1 cellular context compared by ENCODE assay signal in the genomic region with DNA sequence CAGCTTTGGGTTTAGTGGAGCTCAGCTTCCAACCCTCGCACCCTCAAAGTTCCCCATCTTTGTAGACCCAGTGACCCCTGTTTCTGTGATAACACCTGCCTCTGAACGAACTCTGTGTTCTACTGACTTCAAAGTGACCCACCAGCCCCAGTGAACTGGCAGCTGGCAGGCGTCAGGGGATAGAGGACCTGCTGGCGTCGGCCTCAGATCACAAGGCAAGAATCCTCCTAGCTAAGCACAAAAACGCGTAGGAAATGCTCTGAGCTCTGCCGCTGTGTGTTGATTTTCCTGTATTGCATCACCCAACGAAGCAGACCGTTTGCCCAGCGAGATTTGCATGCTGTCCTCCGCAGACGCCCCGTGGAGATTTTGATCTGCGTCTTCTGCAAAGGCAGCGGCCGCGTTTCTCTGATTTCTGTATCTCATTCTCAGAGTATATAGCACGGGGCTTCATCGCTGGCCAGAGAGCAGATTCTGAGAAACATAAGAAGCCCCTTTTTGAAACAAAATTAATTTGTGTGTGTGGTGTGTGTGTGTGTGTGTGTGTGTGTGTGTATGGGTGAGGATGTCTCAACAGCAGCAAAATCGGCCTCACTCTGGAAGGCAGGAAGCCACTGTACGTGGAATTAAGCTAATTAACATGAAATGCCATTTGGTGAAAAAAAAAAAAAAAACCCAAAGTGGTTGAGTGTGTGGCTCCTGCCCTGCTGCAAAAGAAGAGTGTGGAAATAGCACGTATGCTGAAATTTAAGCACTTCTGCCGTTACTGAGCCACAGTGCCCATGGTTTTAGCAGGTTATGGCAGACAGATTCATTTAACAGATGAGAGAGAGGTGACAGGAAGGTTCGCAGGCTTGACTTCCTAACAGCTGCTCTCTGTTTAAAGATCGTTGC.
TF ChIP-seq lines count a peak whose summit lies in the region.

No MANE protein-coding gene starts in this region.

TF ChIP-seq in HepG2, 621 proteins besides CTCF, POLR2A, EP300 and RAD21 (continued from another document and continues in another):
- TF ChIP-seq, protein P1, sequence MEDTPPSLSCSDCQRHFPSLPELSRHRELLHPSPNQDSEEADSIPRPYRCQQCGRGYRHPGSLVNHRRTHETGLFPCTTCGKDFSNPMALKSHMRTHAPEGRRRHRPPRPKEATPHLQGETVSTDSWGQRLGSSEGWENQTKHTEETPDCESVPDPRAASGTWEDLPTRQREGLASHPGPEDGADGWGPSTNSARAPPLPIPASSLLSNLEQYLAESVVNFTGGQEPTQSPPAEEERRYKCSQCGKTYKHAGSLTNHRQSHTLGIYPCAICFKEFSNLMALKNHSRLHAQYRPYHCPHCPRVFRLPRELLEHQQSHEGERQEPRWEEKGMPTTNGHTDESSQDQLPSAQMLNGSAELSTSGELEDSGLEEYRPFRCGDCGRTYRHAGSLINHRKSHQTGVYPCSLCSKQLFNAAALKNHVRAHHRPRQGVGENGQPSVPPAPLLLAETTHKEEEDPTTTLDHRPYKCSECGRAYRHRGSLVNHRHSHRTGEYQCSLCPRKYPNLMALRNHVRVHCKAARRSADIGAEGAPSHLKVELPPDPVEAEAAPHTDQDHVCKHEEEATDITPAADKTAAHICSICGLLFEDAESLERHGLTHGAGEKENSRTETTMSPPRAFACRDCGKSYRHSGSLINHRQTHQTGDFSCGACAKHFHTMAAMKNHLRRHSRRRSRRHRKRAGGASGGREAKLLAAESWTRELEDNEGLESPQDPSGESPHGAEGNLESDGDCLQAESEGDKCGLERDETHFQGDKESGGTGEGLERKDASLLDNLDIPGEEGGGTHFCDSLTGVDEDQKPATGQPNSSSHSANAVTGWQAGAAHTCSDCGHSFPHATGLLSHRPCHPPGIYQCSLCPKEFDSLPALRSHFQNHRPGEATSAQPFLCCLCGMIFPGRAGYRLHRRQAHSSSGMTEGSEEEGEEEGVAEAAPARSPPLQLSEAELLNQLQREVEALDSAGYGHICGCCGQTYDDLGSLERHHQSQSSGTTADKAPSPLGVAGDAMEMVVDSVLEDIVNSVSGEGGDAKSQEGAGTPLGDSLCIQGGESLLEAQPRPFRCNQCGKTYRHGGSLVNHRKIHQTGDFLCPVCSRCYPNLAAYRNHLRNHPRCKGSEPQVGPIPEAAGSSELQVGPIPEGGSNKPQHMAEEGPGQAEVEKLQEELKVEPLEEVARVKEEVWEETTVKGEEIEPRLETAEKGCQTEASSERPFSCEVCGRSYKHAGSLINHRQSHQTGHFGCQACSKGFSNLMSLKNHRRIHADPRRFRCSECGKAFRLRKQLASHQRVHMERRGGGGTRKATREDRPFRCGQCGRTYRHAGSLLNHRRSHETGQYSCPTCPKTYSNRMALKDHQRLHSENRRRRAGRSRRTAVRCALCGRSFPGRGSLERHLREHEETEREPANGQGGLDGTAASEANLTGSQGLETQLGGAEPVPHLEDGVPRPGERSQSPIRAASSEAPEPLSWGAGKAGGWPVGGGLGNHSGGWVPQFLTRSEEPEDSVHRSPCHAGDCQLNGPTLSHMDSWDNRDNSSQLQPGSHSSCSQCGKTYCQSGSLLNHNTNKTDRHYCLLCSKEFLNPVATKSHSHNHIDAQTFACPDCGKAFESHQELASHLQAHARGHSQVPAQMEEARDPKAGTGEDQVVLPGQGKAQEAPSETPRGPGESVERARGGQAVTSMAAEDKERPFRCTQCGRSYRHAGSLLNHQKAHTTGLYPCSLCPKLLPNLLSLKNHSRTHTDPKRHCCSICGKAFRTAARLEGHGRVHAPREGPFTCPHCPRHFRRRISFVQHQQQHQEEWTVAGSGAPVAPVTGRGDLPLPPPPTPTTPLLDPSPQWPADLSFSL (CRISPR knock-in tag; IDR thresholded peaks at IDR 0.05), result peak; percentile 83
- TF ChIP-seq ZFP62 (CRISPR knock-in tag; IDR thresholded peaks at IDR 0.05), result no peak
- 0 out of 2 replicates have a peak, but pooled peaks have one; percentile 38 for TF ChIP-seq KDM4B (CRISPR knock-in tag; IDR thresholded peaks at IDR 0.05)
- no peak for TF ChIP-seq POGZ (CRISPR knock-in tag; IDR thresholded peaks at IDR 0.05)
- peak; percentile 24; the same call in 1 of the 2 replicates for TF ChIP-seq SMAD3 (CRISPR knock-in tag; IDR thresholded peaks at IDR 0.05)
- TF ChIP-seq, protein P2, sequence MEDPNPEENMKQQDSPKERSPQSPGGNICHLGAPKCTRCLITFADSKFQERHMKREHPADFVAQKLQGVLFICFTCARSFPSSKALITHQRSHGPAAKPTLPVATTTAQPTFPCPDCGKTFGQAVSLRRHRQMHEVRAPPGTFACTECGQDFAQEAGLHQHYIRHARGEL (CRISPR knock-in tag; IDR thresholded peaks at IDR 0.05), result no peak
- peak; percentile 85 for TF ChIP-seq HOXA3 (CRISPR knock-in tag; IDR thresholded peaks at IDR 0.05)
- TF ChIP-seq CAMTA2 (CRISPR knock-in tag; IDR thresholded peaks at IDR 0.05; ENCODE audit: borderline replicate concordance), result peak; percentile 48; the same call in 1 of the 2 replicates
- TF ChIP-seq ZNF883 (CRISPR knock-in tag; IDR thresholded peaks at IDR 0.05; ENCODE audit: not compliant biosample characterization), result no peak
- TF ChIP-seq, protein P3, sequence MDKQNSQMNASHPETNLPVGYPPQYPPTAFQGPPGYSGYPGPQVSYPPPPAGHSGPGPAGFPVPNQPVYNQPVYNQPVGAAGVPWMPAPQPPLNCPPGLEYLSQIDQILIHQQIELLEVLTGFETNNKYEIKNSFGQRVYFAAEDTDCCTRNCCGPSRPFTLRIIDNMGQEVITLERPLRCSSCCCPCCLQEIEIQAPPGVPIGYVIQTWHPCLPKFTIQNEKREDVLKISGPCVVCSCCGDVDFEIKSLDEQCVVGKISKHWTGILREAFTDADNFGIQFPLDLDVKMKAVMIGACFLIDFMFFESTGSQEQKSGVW (CRISPR knock-in tag; IDR thresholded peaks at IDR 0.05; ENCODE audit: borderline replicate concordance), result no peak
- TF ChIP-seq, protein P4, sequence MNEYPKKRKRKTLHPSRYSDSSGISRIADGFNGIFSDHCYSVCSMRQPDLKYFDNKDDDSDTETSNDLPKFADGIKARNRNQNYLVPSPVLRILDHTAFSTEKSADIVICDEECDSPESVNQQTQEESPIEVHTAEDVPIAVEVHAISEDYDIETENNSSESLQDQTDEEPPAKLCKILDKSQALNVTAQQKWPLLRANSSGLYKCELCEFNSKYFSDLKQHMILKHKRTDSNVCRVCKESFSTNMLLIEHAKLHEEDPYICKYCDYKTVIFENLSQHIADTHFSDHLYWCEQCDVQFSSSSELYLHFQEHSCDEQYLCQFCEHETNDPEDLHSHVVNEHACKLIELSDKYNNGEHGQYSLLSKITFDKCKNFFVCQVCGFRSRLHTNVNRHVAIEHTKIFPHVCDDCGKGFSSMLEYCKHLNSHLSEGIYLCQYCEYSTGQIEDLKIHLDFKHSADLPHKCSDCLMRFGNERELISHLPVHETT (CRISPR knock-in tag; conservative IDR thresholded peaks at IDR 0.05), result no peak
- TF ChIP-seq, protein P5, sequence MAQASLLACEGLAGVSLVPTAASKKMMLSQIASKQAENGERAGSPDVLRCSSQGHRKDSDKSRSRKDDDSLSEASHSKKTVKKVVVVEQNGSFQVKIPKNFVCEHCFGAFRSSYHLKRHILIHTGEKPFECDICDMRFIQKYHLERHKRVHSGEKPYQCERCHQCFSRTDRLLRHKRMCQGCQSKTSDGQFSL (CRISPR knock-in tag; IDR thresholded peaks at IDR 0.05), result no peak
- TF ChIP-seq, protein P6, sequence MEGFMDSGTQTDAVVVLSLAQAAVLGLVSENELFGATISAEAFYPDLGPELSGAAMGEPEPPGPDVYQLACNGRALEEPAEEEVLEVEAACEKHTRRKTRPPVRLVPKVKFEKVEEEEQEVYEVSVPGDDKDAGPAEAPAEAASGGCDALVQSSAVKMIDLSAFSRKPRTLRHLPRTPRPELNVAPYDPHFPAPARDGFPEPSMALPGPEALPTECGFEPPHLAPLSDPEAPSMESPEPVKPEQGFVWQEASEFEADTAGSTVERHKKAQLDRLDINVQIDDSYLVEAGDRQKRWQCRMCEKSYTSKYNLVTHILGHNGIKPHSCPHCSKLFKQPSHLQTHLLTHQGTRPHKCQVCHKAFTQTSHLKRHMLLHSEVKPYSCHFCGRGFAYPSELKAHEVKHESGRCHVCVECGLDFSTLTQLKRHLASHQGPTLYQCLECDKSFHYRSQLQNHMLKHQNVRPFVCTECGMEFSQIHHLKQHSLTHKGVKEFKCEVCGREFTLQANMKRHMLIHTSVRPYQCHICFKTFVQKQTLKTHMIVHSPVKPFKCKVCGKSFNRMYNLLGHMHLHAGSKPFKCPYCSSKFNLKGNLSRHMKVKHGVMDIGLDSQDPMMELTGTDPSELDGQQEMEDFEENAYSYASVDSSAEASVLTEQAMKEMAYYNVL (CRISPR knock-in tag; IDR thresholded peaks at IDR 0.05; ENCODE audit: borderline replicate concordance), result peak; percentile 60; the same call in 1 of the 2 replicates
- no peak for TF ChIP-seq NR2F1 (CRISPR knock-in tag; IDR thresholded peaks at IDR 0.05)
- TF ChIP-seq XRCC5 (optimal IDR thresholded peaks at IDR 0.05; ENCODE audit: low read length), result peak; percentile 20
- no peak for TF ChIP-seq TCF12 (IDR thresholded peaks at IDR 0.05)
- TF ChIP-seq TCF12 (CRISPR knock-in tag; IDR thresholded peaks at IDR 0.05), result no peak
- no peak for TF ChIP-seq BRD4 (CRISPR knock-in tag; IDR thresholded peaks at IDR 0.05)
- TF ChIP-seq, protein P7, sequence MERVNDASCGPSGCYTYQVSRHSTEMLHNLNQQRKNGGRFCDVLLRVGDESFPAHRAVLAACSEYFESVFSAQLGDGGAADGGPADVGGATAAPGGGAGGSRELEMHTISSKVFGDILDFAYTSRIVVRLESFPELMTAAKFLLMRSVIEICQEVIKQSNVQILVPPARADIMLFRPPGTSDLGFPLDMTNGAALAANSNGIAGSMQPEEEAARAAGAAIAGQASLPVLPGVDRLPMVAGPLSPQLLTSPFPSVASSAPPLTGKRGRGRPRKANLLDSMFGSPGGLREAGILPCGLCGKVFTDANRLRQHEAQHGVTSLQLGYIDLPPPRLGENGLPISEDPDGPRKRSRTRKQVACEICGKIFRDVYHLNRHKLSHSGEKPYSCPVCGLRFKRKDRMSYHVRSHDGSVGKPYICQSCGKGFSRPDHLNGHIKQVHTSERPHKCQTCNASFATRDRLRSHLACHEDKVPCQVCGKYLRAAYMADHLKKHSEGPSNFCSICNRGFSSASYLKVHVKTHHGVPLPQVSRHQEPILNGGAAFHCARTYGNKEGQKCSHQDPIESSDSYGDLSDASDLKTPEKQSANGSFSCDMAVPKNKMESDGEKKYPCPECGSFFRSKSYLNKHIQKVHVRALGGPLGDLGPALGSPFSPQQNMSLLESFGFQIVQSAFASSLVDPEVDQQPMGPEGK (CRISPR knock-in tag; IDR thresholded peaks at IDR 0.05), result 0 out of 2 replicates have a peak, but pooled peaks have one; percentile 11
- TF ChIP-seq HOXA9 (CRISPR knock-in tag; IDR thresholded peaks at IDR 0.05; ENCODE audit: borderline replicate concordance), result no peak
- TF ChIP-seq ZNF703 (CRISPR knock-in tag; IDR thresholded peaks at IDR 0.05; ENCODE audit: borderline replicate concordance), result no peak
- TF ChIP-seq, protein P8, sequence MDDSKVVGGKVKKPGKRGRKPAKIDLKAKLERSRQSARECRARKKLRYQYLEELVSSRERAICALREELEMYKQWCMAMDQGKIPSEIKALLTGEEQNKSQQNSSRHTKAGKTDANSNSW (CRISPR knock-in tag; IDR thresholded peaks at IDR 0.05; ENCODE audit: borderline replicate concordance), result no peak
- TF ChIP-seq ZSCAN9 (CRISPR knock-in tag; IDR thresholded peaks at IDR 0.05; ENCODE audit: borderline replicate concordance), result 0 out of 2 replicates have a peak, but pooled peaks have one; percentile 42
- no peak for TF ChIP-seq ZNF772 (CRISPR knock-in tag; IDR thresholded peaks at IDR 0.05)
- TF ChIP-seq, protein P9, sequence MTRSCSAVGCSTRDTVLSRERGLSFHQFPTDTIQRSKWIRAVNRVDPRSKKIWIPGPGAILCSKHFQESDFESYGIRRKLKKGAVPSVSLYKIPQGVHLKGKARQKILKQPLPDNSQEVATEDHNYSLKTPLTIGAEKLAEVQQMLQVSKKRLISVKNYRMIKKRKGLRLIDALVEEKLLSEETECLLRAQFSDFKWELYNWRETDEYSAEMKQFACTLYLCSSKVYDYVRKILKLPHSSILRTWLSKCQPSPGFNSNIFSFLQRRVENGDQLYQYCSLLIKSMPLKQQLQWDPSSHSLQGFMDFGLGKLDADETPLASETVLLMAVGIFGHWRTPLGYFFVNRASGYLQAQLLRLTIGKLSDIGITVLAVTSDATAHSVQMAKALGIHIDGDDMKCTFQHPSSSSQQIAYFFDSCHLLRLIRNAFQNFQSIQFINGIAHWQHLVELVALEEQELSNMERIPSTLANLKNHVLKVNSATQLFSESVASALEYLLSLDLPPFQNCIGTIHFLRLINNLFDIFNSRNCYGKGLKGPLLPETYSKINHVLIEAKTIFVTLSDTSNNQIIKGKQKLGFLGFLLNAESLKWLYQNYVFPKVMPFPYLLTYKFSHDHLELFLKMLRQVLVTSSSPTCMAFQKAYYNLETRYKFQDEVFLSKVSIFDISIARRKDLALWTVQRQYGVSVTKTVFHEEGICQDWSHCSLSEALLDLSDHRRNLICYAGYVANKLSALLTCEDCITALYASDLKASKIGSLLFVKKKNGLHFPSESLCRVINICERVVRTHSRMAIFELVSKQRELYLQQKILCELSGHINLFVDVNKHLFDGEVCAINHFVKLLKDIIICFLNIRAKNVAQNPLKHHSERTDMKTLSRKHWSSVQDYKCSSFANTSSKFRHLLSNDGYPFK (CRISPR knock-in tag; IDR thresholded peaks at IDR 0.05; ENCODE audit: borderline replicate concordance), result no peak
- TF ChIP-seq LCORL (IDR thresholded peaks at IDR 0.05), result no peak
- TF ChIP-seq LCORL (CRISPR knock-in tag; IDR thresholded peaks at IDR 0.05), result peak; percentile 41
- TF ChIP-seq RBM22 (optimal IDR thresholded peaks at IDR 0.05; ENCODE audit: low read length), result no peak
- TF ChIP-seq, protein P10, sequence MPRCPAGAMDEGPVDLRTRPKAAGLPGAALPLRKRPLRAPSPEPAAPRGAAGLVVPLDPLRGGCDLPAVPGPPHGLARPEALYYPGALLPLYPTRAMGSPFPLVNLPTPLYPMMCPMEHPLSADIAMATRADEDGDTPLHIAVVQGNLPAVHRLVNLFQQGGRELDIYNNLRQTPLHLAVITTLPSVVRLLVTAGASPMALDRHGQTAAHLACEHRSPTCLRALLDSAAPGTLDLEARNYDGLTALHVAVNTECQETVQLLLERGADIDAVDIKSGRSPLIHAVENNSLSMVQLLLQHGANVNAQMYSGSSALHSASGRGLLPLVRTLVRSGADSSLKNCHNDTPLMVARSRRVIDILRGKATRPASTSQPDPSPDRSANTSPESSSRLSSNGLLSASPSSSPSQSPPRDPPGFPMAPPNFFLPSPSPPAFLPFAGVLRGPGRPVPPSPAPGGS (CRISPR knock-in tag; IDR thresholded peaks at IDR 0.05), result peak; percentile 33; the same call in 1 of the 2 replicates
- TF ChIP-seq RAD51 (IDR thresholded peaks at IDR 0.05; ENCODE audit: borderline replicate concordance), result no peak
- TF ChIP-seq NCOA5 (CRISPR knock-in tag; IDR thresholded peaks at IDR 0.05), result no peak
- no peak for TF ChIP-seq ZNF34 (CRISPR knock-in tag; IDR thresholded peaks at IDR 0.05; ENCODE audit: borderline replicate concordance)
- no peak for TF ChIP-seq ZNF570 (CRISPR knock-in tag; IDR thresholded peaks at IDR 0.05; ENCODE audit: borderline replicate concordance)
- TF ChIP-seq, protein P11, sequence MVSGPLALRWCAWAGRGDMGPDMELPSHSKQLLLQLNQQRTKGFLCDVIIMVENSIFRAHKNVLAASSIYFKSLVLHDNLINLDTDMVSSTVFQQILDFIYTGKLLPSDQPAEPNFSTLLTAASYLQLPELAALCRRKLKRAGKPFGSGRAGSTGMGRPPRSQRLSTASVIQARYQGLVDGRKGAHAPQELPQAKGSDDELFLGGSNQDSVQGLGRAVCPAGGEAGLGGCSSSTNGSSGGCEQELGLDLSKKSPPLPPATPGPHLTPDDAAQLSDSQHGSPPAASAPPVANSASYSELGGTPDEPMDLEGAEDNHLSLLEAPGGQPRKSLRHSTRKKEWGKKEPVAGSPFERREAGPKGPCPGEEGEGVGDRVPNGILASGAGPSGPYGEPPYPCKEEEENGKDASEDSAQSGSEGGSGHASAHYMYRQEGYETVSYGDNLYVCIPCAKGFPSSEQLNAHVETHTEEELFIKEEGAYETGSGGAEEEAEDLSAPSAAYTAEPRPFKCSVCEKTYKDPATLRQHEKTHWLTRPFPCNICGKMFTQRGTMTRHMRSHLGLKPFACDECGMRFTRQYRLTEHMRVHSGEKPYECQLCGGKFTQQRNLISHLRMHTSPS (CRISPR knock-in tag; IDR thresholded peaks at IDR 0.05; ENCODE audit: low read depth), result no peak
